Comparison of ENCODE assay signal across 2 cellular contexts in the genomic region with DNA sequence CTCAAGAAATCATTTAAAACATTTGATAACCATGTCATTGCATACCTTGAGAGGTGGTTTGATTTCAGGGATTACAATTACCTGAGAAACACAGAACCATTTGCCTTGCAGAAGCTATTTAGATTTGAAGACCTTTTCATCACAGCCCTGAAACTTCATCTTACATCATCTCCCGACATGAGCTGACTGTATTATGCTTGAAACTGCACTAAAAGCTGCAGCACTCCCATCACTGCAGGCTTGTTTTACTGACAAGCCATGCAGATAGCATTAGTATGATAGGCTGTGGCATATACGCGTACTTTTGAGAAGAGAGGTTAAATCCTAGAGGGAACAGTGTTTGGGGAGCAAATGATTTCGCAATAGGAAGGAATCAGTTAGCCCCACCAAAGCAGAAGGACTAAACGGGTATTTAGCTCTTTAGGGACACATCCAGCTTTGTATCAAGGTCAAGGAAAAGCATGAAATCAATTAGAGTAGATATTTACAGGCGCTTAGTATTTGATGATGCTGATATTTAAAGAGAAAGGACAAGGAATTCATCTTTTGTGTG.
A peak's percentile ranks its signal among the peaks of the same experiment; 100 is the strongest.
TF ChIP-seq lines count a peak whose summit lies in the region.

No MANE protein-coding gene starts in this region.

TF ChIP-seq in Ishikawa, 13 proteins besides CTCF, POLR2A, EP300 and RAD21 (continued from another document):
- TF ChIP-seq, protein P1, sequence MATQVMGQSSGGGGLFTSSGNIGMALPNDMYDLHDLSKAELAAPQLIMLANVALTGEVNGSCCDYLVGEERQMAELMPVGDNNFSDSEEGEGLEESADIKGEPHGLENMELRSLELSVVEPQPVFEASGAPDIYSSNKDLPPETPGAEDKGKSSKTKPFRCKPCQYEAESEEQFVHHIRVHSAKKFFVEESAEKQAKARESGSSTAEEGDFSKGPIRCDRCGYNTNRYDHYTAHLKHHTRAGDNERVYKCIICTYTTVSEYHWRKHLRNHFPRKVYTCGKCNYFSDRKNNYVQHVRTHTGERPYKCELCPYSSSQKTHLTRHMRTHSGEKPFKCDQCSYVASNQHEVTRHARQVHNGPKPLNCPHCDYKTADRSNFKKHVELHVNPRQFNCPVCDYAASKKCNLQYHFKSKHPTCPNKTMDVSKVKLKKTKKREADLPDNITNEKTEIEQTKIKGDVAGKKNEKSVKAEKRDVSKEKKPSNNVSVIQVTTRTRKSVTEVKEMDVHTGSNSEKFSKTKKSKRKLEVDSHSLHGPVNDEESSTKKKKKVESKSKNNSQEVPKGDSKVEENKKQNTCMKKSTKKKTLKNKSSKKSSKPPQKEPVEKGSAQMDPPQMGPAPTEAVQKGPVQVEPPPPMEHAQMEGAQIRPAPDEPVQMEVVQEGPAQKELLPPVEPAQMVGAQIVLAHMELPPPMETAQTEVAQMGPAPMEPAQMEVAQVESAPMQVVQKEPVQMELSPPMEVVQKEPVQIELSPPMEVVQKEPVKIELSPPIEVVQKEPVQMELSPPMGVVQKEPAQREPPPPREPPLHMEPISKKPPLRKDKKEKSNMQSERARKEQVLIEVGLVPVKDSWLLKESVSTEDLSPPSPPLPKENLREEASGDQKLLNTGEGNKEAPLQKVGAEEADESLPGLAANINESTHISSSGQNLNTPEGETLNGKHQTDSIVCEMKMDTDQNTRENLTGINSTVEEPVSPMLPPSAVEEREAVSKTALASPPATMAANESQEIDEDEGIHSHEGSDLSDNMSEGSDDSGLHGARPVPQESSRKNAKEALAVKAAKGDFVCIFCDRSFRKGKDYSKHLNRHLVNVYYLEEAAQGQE (IDR thresholded peaks at IDR 0.05; ENCODE audit: low read depth), result no peak

TF ChIP-seq in K562, 482 proteins besides CTCF, POLR2A, EP300 and RAD21 (continued from another document):
- TF ChIP-seq, protein P2, sequence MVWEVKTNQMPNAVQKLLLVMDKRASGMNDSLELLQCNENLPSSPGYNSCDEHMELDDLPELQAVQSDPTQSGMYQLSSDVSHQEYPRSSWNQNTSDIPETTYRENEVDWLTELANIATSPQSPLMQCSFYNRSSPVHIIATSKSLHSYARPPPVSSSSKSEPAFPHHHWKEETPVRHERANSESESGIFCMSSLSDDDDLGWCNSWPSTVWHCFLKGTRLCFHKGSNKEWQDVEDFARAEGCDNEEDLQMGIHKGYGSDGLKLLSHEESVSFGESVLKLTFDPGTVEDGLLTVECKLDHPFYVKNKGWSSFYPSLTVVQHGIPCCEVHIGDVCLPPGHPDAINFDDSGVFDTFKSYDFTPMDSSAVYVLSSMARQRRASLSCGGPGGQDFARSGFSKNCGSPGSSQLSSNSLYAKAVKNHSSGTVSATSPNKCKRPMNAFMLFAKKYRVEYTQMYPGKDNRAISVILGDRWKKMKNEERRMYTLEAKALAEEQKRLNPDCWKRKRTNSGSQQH (CRISPR knock-in tag; IDR thresholded peaks at IDR 0.05), result no peak
- TF ChIP-seq PHF20 (IDR thresholded peaks at IDR 0.05; ENCODE audit: partially characterized antibody) (no peak), CEBPB (tag; IDR thresholded peaks at IDR 0.05) (0 out of 2 replicates have a peak, but pooled peaks have one; percentile 10)
